ENCODE assay signal across 13 cellular contexts in genomic region chr15:59587085-59587826, GRCh38. TPM values are rescaled to one million over a fixed set of nuclear protein-coding genes. Genes with fewer than 3 reads are reported as not detected.
A peak's percentile ranks its signal among the peaks of the same experiment; 100 is the strongest.
DNase-seq lines count a peak whose midpoint lies in the region; ATAC-seq, FAIRE-seq and TF ChIP-seq lines count a peak whose summit lies in the region.
"Had no signal": no experiment of that assay in that cellular context is flagged by ENCODE, and none has a peak within 500 bp of the region (broad histone marks: within the 10 kb centered on the region; RNA-seq: fewer than 3 reads in every experiment).

No MANE protein-coding gene starts in this region.

- H3K27me3 Mint-ChIP-seq in T-helper 2 cell treated with Interferon-gamma antibody and Interleukin-4, amounts not matched to agents 5 μg/mL and 100 μg/mL, for 36 hours (ENCODE audit: low read depth) = peaks cover 6% of the 10 kb centered on the region

- no peak overlapping the region for H3K27ac Mint-ChIP-seq in stimulated activated effector memory CD8-positive, alpha-beta T cell treated with anti-CD3 and anti-CD28 coated beads, Interleukin-12 subunit alpha, Interleukin-12 subunit beta, amount 100 ng/mL, for 72 hours
- H3K27ac Mint-ChIP-seq in T-helper 2 cell treated with Interferon-gamma antibody and Interleukin-4, amounts not matched to agents 5 μg/mL and 100 μg/mL, for 36 hours = no peak overlapping the region

- FAIRE-seq in small intestine (lab: Jason Lieb, UNC) = no peak

- H3K36me3 Mint-ChIP-seq in stimulated activated effector memory CD8-positive, alpha-beta T cell treated with anti-CD3 and anti-CD28 coated beads, Interleukin-12 subunit alpha, Interleukin-12 subunit beta, amount 100 ng/mL, for 72 hours = no peaks in the 10 kb centered on the region
- H3K36me3 Mint-ChIP-seq in T-helper 2 cell treated with Interferon-gamma antibody and Interleukin-4, amounts not matched to agents 5 μg/mL and 100 μg/mL, for 36 hours (ENCODE audit: low read depth) = no peaks in the 10 kb centered on the region

- H3K4me3 ChIP-seq in breast epithelium = no peak overlapping the region
- no peak overlapping the region for H3K4me3 ChIP-seq in small intestine (ENCODE audit: low read depth in 1 of 2, low read length in 2 of 2)
- H3K4me3 ChIP-seq: thoracic aorta had no signal

- H3K9me3 Mint-ChIP-seq in stimulated activated effector memory CD8-positive, alpha-beta T cell treated with anti-CD3 and anti-CD28 coated beads, Interleukin-12 subunit alpha, Interleukin-12 subunit beta, amount 100 ng/mL, for 72 hours = no peaks in the 10 kb centered on the region
- no peaks in the 10 kb centered on the region for H3K9me3 Mint-ChIP-seq in T-helper 2 cell treated with Interferon-gamma antibody and Interleukin-4, amounts not matched to agents 5 μg/mL and 100 μg/mL, for 36 hours

- H3K36me3 ChIP-seq in breast epithelium = no peaks in the 10 kb centered on the region
- H3K36me3 ChIP-seq in small intestine (ENCODE audit: control insufficient read depth in 2 of 2, insufficient read depth in 2 of 2, low read length in 2 of 2) = no peaks in the 10 kb centered on the region
- H3K36me3 ChIP-seq: thoracic aorta had no signal

- H3K27me3 ChIP-seq in breast epithelium (no peaks in the 10 kb centered on the region), small intestine (ENCODE audit: control insufficient read depth in 2 of 2, insufficient read depth in 2 of 2, low read length in 2 of 2) (no peaks in the 10 kb centered on the region)

- H3K9me3 ChIP-seq in breast epithelium (no peaks in the 10 kb centered on the region), small intestine (ENCODE audit: control insufficient read depth, low read depth) (no peaks in the 10 kb centered on the region)
- H3K9me3 ChIP-seq: thoracic aorta had no signal

- WGBS in small intestine, 3 donors = 16 to 41% (median 23%) methylated on average over 3 of the region's 3 CpGs

- intact Hi-C loops in breast epithelium (cut with DNase I; ENCODE audit: low total_unique reads) = loop anchor here (2.0 kb wide), 1 partner anchor 46 kb away; no protein-coding TSS in a partner anchor

- H3K27ac ChIP-seq in breast epithelium (peak overlapping the region; percentile 35 to 62), small intestine (ENCODE audit: low read depth in 1 of 2, low read length in 1 of 2) (peak overlapping the region; percentile 16 to 80)
- H3K27ac ChIP-seq: thoracic aorta had no signal

- TF ChIP-seq CTCF in breast epithelium (IDR thresholded peaks at IDR 0.05) = no peak

- peaks cover 20% of the 10 kb centered on the region for H3K4me1 Mint-ChIP-seq in stimulated activated effector memory CD8-positive, alpha-beta T cell treated with anti-CD3 and anti-CD28 coated beads, Interleukin-12 subunit alpha, Interleukin-12 subunit beta, amount 100 ng/mL, for 72 hours
- H3K4me1 Mint-ChIP-seq in T-helper 2 cell treated with Interferon-gamma antibody and Interleukin-4, amounts not matched to agents 5 μg/mL and 100 μg/mL, for 36 hours (ENCODE audit: low read depth) = peaks cover 30% of the 10 kb centered on the region

- peak; percentile 5 for DNase-seq in NCI-H146 (lab: John Stamatoyannopoulos, UW)
- no peak for DNase-seq in NCI-H146 treated with DMSO at 0.1 percent for 48 hours (lab: John Stamatoyannopoulos, UW; ENCODE audit: unreplicated experiment)
- peak; percentile 69 for DNase-seq in NCI-H2171 treated with DMSO at 0.1 percent for 48 hours (lab: John Stamatoyannopoulos, UW)
- DNase-seq in breast epithelium (ENCODE audit: low spot score in 2 of 2) = no peak
- DNase-seq in small intestine = peak; percentile 95
- no peak for DNase-seq in stimulated activated effector memory CD8-positive, alpha-beta T cell treated with anti-CD3 and anti-CD28 coated beads, Interleukin-12 subunit alpha, Interleukin-12 subunit beta, amount 100 ng/mL, for 72 hours (ENCODE audit: low spot score in 2 of 2)
- no peak for DNase-seq in T-helper 2 cell treated with Interferon-gamma antibody and Interleukin-4, amounts not matched to agents 5 μg/mL and 100 μg/mL, for 36 hours (ENCODE audit: low spot score)
- DNase-seq: activated naive CD4-positive, alpha-beta T cell treated with anti-CD3 and anti-CD28 coated beads, Interleukin-2, amount 50 U/mL, for 16 hours; NCI-H446 treated with DMSO at 0.1 percent for 48 hours; Right ventricle myocardium superior had no signal

- no peak for TF ChIP-seq POLR2A in breast epithelium (IDR thresholded peaks at IDR 0.05)

- H3K4me3 Mint-ChIP-seq in stimulated activated effector memory CD8-positive, alpha-beta T cell treated with anti-CD3 and anti-CD28 coated beads, Interleukin-12 subunit alpha, Interleukin-12 subunit beta, amount 100 ng/mL, for 72 hours = no peak overlapping the region
- H3K4me3 Mint-ChIP-seq in T-helper 2 cell treated with Interferon-gamma antibody and Interleukin-4, amounts not matched to agents 5 μg/mL and 100 μg/mL, for 36 hours = no peak overlapping the region

- no peak for ATAC-seq in HG02759 (IDR thresholded peaks at IDR 0.05; ENCODE audit: unreplicated experiment)
- no peak for ATAC-seq in stimulated activated effector memory CD8-positive, alpha-beta T cell treated with anti-CD3 and anti-CD28 coated beads, Interleukin-12 subunit alpha, Interleukin-12 subunit beta, amount 100 ng/mL, for 72 hours

- H3K4me1 ChIP-seq in breast epithelium = no peaks in the 10 kb centered on the region
- H3K4me1 ChIP-seq in small intestine (ENCODE audit: control insufficient read depth in 2 of 2, insufficient read depth in 1 of 2, low read depth in 1 of 2, low read length in 1 of 2) = peaks cover 4 to 7% of the 10 kb centered on the region in 2 donors

RNA-seq across cellular contexts. Expression of gene GCNT3, which starts 24.3 kb away (rescaled TPM):
- 1 to 10 TPM in 1 of 3 donors, not detected in 2; 5.2 TPM for total RNA-seq in breast epithelium
- 10 to 100 TPM; 21.7 to 83.9 (median 42.4) TPM for polyA plus RNA-seq in small intestine
- total RNA-seq: cardiac septum, Right ventricle myocardium superior had no signal

Comparison
In these comparisons a context has a peak if more than half of its experiments do, and no peak if none do; other contexts are left out.
1. DNase-seq: peak in NCI-H146 (single experiment), NCI-H2171 treated with DMSO at 0.1 percent for 48 hours (single experiment) and small intestine (single experiment); none in NCI-H146 treated with DMSO at 0.1 percent for 48 hours (single experiment), breast epithelium (0 of 2), stimulated activated effector memory CD8-positive, alpha-beta T cell treated with anti-CD3 and anti-CD28 coated beads, Interleukin-12 subunit alpha, Interleukin-12 subunit beta, amount 100 ng/mL, for 72 hours (0 of 2) and T-helper 2 cell treated with Interferon-gamma antibody and Interleukin-4, amounts not matched to agents 5 μg/mL and 100 μg/mL, for 36 hours (single experiment).